In genomic region chr9:75383635-75384034, GRCh38 we compare ENCODE assay signal across 7 cellular contexts.
DNase-seq lines count a peak whose midpoint lies in the region; ATAC-seq and TF ChIP-seq lines count a peak whose summit lies in the region.
"Not testable (repeated sequence)": the region's sequence is repeated elsewhere in the genome, so short reads cannot be mapped to it uniquely, and the experiment has no call there.

No MANE protein-coding gene starts in this region.

- peaks cover 33% of the 10 kb centered on the region for H3K9me3 ChIP-seq in A673 (ENCODE audit: low read depth, low read length, poor library complexity, severe bottlenecking)
- peaks cover 46% of the 10 kb centered on the region for H3K9me3 ChIP-seq in HUES64 (ENCODE audit: insufficient read depth, low read depth, low read length)
- H3K9me3 ChIP-seq in endodermal cell (ENCODE audit: control insufficient read depth, low read length) = peaks cover 41% of the 10 kb centered on the region
- H3K9me3 ChIP-seq in iPS-20b (ENCODE audit: insufficient read depth, low read depth, low read length) = peaks cover 31% of the 10 kb centered on the region

- H3K27ac Mint-ChIP-seq in WTC11 (peak overlapping the region; percentile 99), endodermal cell (peak overlapping the region; percentile 77)

- intact Hi-C loops in A673 (cut with micrococcal nuclease; ENCODE audit: unreplicated experiment) = not testable (repeated sequence)

- peaks cover 68% of the 10 kb centered on the region for H3K9me3 Mint-ChIP-seq in WTC11
- H3K9me3 Mint-ChIP-seq in endodermal cell = peaks cover 39% of the 10 kb centered on the region

- not testable (repeated sequence) for H3K4me1 ChIP-seq in A673 (ENCODE audit: insufficient read depth, low read length, poor library complexity, severe bottlenecking); HUES64 (ENCODE audit: insufficient read depth, low read length); endodermal cell (ENCODE audit: control insufficient read depth, insufficient read depth, low read length); iPS-20b (ENCODE audit: insufficient read depth, low read length); mesendoderm (ENCODE audit: control insufficient read depth, low read depth, low read length)

- H2BK15ac ChIP-seq in mesendoderm (replicated peaks; ENCODE audit: low read depth) = not testable (repeated sequence)

- H3K79me1 ChIP-seq in mesendoderm (ENCODE audit: low read length) = not testable (repeated sequence)

- TF ChIP-seq CTCF in A673 (conservative IDR thresholded peaks at IDR 0.05; ENCODE audit: low read depth, low read length); WTC11 (IDR thresholded peaks at IDR 0.05); endodermal cell (conservative IDR thresholded peaks at IDR 0.05): not testable (repeated sequence)

- H3K4me3 ChIP-seq in A673 (ENCODE audit: low read depth, low read length, poor library complexity, severe bottlenecking); HUES64 (ENCODE audit: low read length); mesendoderm (ENCODE audit: low read length): not testable (repeated sequence)
- H3K4me3 ChIP-seq in endodermal cell (ENCODE audit: low read length) (peak overlapping the region; percentile 64), iPS-20b (ENCODE audit: low read length) (peak overlapping the region; percentile 23; the same call in 1 of the 2 replicates)

- DNase-seq in A673 (ENCODE audit: low spot score); WTC11 (ENCODE audit: low spot score); endodermal cell: not testable (repeated sequence)
- peak; percentile 68 for DNase-seq in mesendoderm
- DNase-seq in renal cortical epithelial cell (ENCODE audit: low read depth) = peak; percentile 65

- peak; percentile 71 for ATAC-seq in WTC11

- not testable (repeated sequence) for H3K79me2 ChIP-seq in mesendoderm (ENCODE audit: control insufficient read depth, insufficient read depth, low read length)

- not testable (repeated sequence) for H4K8ac ChIP-seq in mesendoderm (ENCODE audit: low read depth, low read length)

- CTCF ChIA-PET in A673 (lab: Charles Lee); WTC11 (lab: Charles Lee): not testable (repeated sequence)

- H3K27ac ChIP-seq in A673 (ENCODE audit: low read depth, low read length, poor library complexity, severe bottlenecking) (peak overlapping the region; percentile 81), HUES64 (ENCODE audit: low read depth, low read length) (peak overlapping the region; percentile 99), endodermal cell (ENCODE audit: low read depth, low read length) (peak overlapping the region; percentile 73), iPS-20b (ENCODE audit: low read length) (peak overlapping the region; percentile 36), mesendoderm (ENCODE audit: low read depth, low read length) (peak overlapping the region; percentile 37)

- not testable (repeated sequence) for H3K4ac ChIP-seq in mesendoderm (ENCODE audit: low read depth, low read length)

- not testable (repeated sequence) for BruUV-seq in A673 (replicated peaks; lab: Mats Ljungman, UMichigan)

- WGBS in HUES64 = 81% methylated on average over 1 of the region's 1 CpG
- 79% methylated on average over 1 of the region's 1 CpG; no CpG with 5 or more reads in 1 of the 2 experiments for WGBS in endodermal cell (ENCODE audit: insufficient coverage in 1 of 2, insufficient read length in 1 of 2), 2 experiments
- no CpG with 5 or more reads among the region's 1 CpG for WGBS in mesendoderm (ENCODE audit: extremely low coverage, insufficient coverage, low lambda C conversion rate)

- H3K36me3 ChIP-seq in A673 (ENCODE audit: insufficient read depth, low read length, poor library complexity, severe bottlenecking); HUES64 (ENCODE audit: insufficient read depth, low read length); endodermal cell (ENCODE audit: control insufficient read depth, insufficient read depth, low read length); iPS-20b (ENCODE audit: insufficient read depth, low read depth, low read length); mesendoderm (ENCODE audit: control insufficient read depth, insufficient read depth, low read length): not testable (repeated sequence)

- H3K23ac ChIP-seq in mesendoderm (ENCODE audit: low read length) = not testable (repeated sequence)

- not testable (repeated sequence) for H3K9ac ChIP-seq in HUES64 (ENCODE audit: low read depth, low read length); endodermal cell (ENCODE audit: extremely low read depth, low read length, poor library complexity, severe bottlenecking); iPS-20b (ENCODE audit: low read depth, low read length); mesendoderm (ENCODE audit: low read length)

- H2AK5ac ChIP-seq in mesendoderm (ENCODE audit: low read length) = not testable (repeated sequence)

- not testable (repeated sequence) for H2BK5ac ChIP-seq in mesendoderm (ENCODE audit: low read length)

- not testable (repeated sequence) for H4K5ac ChIP-seq in mesendoderm (ENCODE audit: low read length)

- H3K4me3 Mint-ChIP-seq in WTC11, endodermal cell: not testable (repeated sequence)

- H3K36me3 Mint-ChIP-seq in WTC11 = peaks cover 67% of the 10 kb centered on the region
- not testable (repeated sequence) for H3K36me3 Mint-ChIP-seq in endodermal cell (ENCODE audit: low read depth)

- not testable (repeated sequence) for H3K4me2 ChIP-seq in mesendoderm (ENCODE audit: low read length)

- not testable (repeated sequence) for H3K18ac ChIP-seq in mesendoderm (ENCODE audit: low read length)

- not testable (repeated sequence) for H3K4me1 Mint-ChIP-seq in WTC11, endodermal cell

- POLR2A ChIA-PET in A673 (lab: Charles Lee; ENCODE audit: low non-redundant PET); WTC11 (lab: Charles Lee): not testable (repeated sequence)

- H3K27me3 ChIP-seq in A673 (replicated peaks; ENCODE audit: insufficient read depth, low read depth, low read length, poor library complexity); HUES64 (ENCODE audit: insufficient read depth, low read length); endodermal cell (ENCODE audit: control insufficient read depth, insufficient read depth, low read length, poor library complexity, severe bottlenecking); iPS-20b (ENCODE audit: insufficient read depth, low read length); mesendoderm (ENCODE audit: insufficient read depth, low read length, poor library complexity): not testable (repeated sequence)

- not testable (repeated sequence) for H3K56ac ChIP-seq in mesendoderm (ENCODE audit: low read length)

- not testable (repeated sequence) for H3K27me3 Mint-ChIP-seq in WTC11 (ENCODE audit: low read depth); endodermal cell (ENCODE audit: insufficient read depth)

- H2BK120ac ChIP-seq in mesendoderm (ENCODE audit: low read depth, low read length) = not testable (repeated sequence)

TF ChIP-seq in WTC11, 78 proteins besides CTCF, POLR2A, EP300 and RAD21:
- TF ChIP-seq TEAD4 (CRISPR knock-in tag; IDR thresholded peaks at IDR 0.05) (peak; percentile 97), TEAD1 (CRISPR knock-in tag; IDR thresholded peaks at IDR 0.05) (peak; percentile 99), ZNF671 (CRISPR knock-in tag; IDR thresholded peaks at IDR 0.05) (0 out of 2 replicates have a peak, but pooled peaks have one; percentile 30)

Comparison
In these comparisons a context has a peak if more than half of its experiments do, and no peak if none do; other contexts are left out.
1. H3K27ac ChIP-seq: peak in every context shown above with its lines; median percentile 99 in HUES64; 81 in A673; 73 in endodermal cell; 37 in mesendoderm; 36 in iPS-20b.